In genomic region chr18:48833701-48834394, GRCh38 we compare ENCODE assay signal across 8 cellular contexts.
A peak's percentile ranks its signal among the peaks of the same experiment; 100 is the strongest.
DNase-seq lines count a peak whose midpoint lies in the region; ATAC-seq and TF ChIP-seq lines count a peak whose summit lies in the region.

No MANE protein-coding gene starts in this region.

- H3K9me2 ChIP-seq in GM23248 (ENCODE audit: insufficient read depth), result no peaks in the 10 kb centered on the region

- H3K27me3 Mint-ChIP-seq in immature natural killer cell (ENCODE audit: low read depth in 3 of 3), result peaks cover 4 to 15% (median 13%) of the 10 kb centered on the region in 3 donors

- H3K27me3 ChIP-seq in GM23248 (replicated peaks; ENCODE audit: insufficient read depth), result no peaks in the 10 kb centered on the region

- no peaks in the 10 kb centered on the region for H3K36me3 ChIP-seq in GM23248 (ENCODE audit: low read depth)

- no peaks in the 10 kb centered on the region for H3K9me3 ChIP-seq in GM23248 (ENCODE audit: low read depth)

- peaks cover 37% of the 10 kb centered on the region for H3K79me2 ChIP-seq in GM23248 (ENCODE audit: insufficient read depth)

- H3F3A ChIP-seq in GM23248 (ENCODE audit: insufficient read depth), result peaks cover 26% of the 10 kb centered on the region

- peak overlapping the region; percentile 83 to 97 (median 92) for H3K4me3 Mint-ChIP-seq in immature natural killer cell

- peaks cover 55% of the 10 kb centered on the region for H3K4me1 ChIP-seq in GM23248 (ENCODE audit: insufficient read depth)

- no peak overlapping the region for H2AFZ ChIP-seq in GM23248

- H3K4me2 ChIP-seq in GM23248 (ENCODE audit: unreplicated experiment), result peak overlapping the region; percentile 34

- in situ Hi-C loops in GM23248 (cut with MboI), result no loop called here

- no peaks in the 10 kb centered on the region for H4K20me1 ChIP-seq in GM23248 (ENCODE audit: insufficient read depth)

- ATAC-seq in stimulated activated naive CD8-positive, alpha-beta T cell treated with anti-CD3 and anti-CD28 coated beads, Interleukin-15, Interleukin-2, amounts not matched to agents 100 U/mL and 50 U/mL, for 24 hours, result peak; percentile 72

- H3K4me1 Mint-ChIP-seq in immature natural killer cell, result peaks cover 97 to 99% of the 10 kb centered on the region in 2 donors

- no peak for TF ChIP-seq CTCF in GM12875 (IDR thresholded peaks at IDR 0.05; ENCODE audit: borderline replicate concordance, insufficient read depth, low read depth, low read length)

- peak overlapping the region; percentile 57 for H3K9ac ChIP-seq in GM23248

- H3K9me3 Mint-ChIP-seq in immature natural killer cell, result no peaks in the 10 kb centered on the region

- peaks cover 3 to 13% (median 4%) of the 10 kb centered on the region in 3 donors for H3K36me3 Mint-ChIP-seq in immature natural killer cell

- DNase-seq in GM23248 (no peak), NAMALWA (ENCODE audit: low spot score) (peak; percentile 86), activated T-cell treated with anti-CD3 and anti-CD28 coated beads for 48 hours (ENCODE audit: low read depth) (peak; percentile 51), immature natural killer cell (peak; percentile 73 to 82 (median 77)), AG08395 (ENCODE audit: low spot score) (no peak), DMS53 (lab: John Stamatoyannopoulos, UW) (no peak)
- DNase-seq in stimulated activated naive CD8-positive, alpha-beta T cell treated with anti-CD3 and anti-CD28 coated beads, Interleukin-15, Interleukin-2, amounts not matched to agents 100 U/mL and 50 U/mL, for 24 hours, result peak; percentile 76

- WGBS in GM23248 (ENCODE audit: low coverage in 1 of 2, low lambda C conversion rate in 2 of 2, missing lambda C conversion rate in 2 of 2), 2 experiments, result 95% methylated on average over 12 to 13 of the region's 13 CpGs

- H3K27ac ChIP-seq in GM23248, result peak overlapping the region; percentile 74

- peak overlapping the region; percentile 37 for H3K4me3 ChIP-seq in GM12875 (ENCODE audit: low read depth, low read length)
- H3K4me3 ChIP-seq in GM23248, result peak overlapping the region; percentile 19; the same call in 1 of the 2 replicates

- peak overlapping the region; percentile 95 to 100 (median 98) for H3K27ac Mint-ChIP-seq in immature natural killer cell

Comparison
In these comparisons a context has a peak if more than half of its experiments do, and no peak if none do; other contexts are left out.
1. DNase-seq: peak in NAMALWA (single experiment), activated T-cell treated with anti-CD3 and anti-CD28 coated beads for 48 hours (single experiment), immature natural killer cell (3 of 3) and stimulated activated naive CD8-positive, alpha-beta T cell treated with anti-CD3 and anti-CD28 coated beads, Interleukin-15, Interleukin-2, amounts not matched to agents 100 U/mL and 50 U/mL, for 24 hours (single experiment); none in GM23248 (single experiment), AG08395 (single experiment) and DMS53 (single experiment).